26 cellular contexts compared by ENCODE assay signal in genomic region chr16:88645455-88645854, GRCh38. TPM values are rescaled to one million over a fixed set of nuclear protein-coding genes. Genes with fewer than 3 reads are reported as not detected.
"Had no signal": no experiment of that assay in that cellular context is flagged by ENCODE, and none has a peak within 500 bp of the region (broad histone marks: within the 10 kb centered on the region; RNA-seq: fewer than 3 reads in every experiment).

No MANE protein-coding gene starts in this region.

- H3K27ac ChIP-seq: cardiac muscle cell, foreskin keratinocyte, left lung, parathyroid adenoma, thoracic aorta, upper lobe of left lung had no signal

- ATAC-seq: activated naive CD8-positive, alpha-beta T cell treated with anti-CD3 and anti-CD28 coated beads, Interleukin-2, amount 50 U/mL, for 24 hours; foreskin keratinocyte; left lung; naive thymus-derived CD4-positive, alpha-beta T cell; right cardiac atrium; T-helper 17 cell had no signal

- H3K9ac ChIP-seq: parathyroid adenoma had no signal

- H3K9me3 Mint-ChIP-seq: activated naive CD4-positive, alpha-beta T cell treated with anti-CD3 and anti-CD28 coated beads, Interleukin-2, amount 10 ng/mL, durations not matched to agents 7 days and 5 days; activated naive CD8-positive, alpha-beta T cell treated with anti-CD3 and anti-CD28 coated beads, Interleukin-2, amount 50 U/mL, for 24 hours; dendritic cell treated with granulocyte-macrophage colony-stimulating factor and Interleukin-4, amounts not matched to agents 40 ng/mL and 50 ng/mL, for 4 days; naive thymus-derived CD4-positive, alpha-beta T cell had no signal

- H3K4me1 ChIP-seq: foreskin keratinocyte, parathyroid adenoma had no signal

- H3K27me3 ChIP-seq: cardiac muscle cell, upper lobe of left lung had no signal

- H3K4me3 Mint-ChIP-seq: activated naive CD4-positive, alpha-beta T cell treated with anti-CD3 and anti-CD28 coated beads, Interleukin-2, amount 10 ng/mL, durations not matched to agents 7 days and 5 days; activated naive CD8-positive, alpha-beta T cell treated with anti-CD3 and anti-CD28 coated beads, Interleukin-2, amount 50 U/mL, for 24 hours; dendritic cell treated with granulocyte-macrophage colony-stimulating factor and Interleukin-4, amounts not matched to agents 40 ng/mL and 50 ng/mL, for 4 days; naive thymus-derived CD4-positive, alpha-beta T cell; T-helper 17 cell had no signal

- H3K9me3 ChIP-seq: left lung, thoracic aorta, upper lobe of left lung had no signal

- H3K27ac Mint-ChIP-seq: T-helper 17 cell had no signal

- H3K36me3 ChIP-seq: cardiac muscle cell, thoracic aorta had no signal

- H3K4me3 ChIP-seq: cardiac muscle cell, left lung, lung, thoracic aorta, upper lobe of left lung had no signal

- DNase-seq: activated CD4-positive, alpha-beta T cell treated with anti-CD3 and anti-CD28 coated beads for 4 hours; activated CD4-positive, alpha-beta T cell treated with anti-CD3 and anti-CD28 coated beads, Interleukin-2, amount 50 U/mL, for 48 hours; activated CD4-positive, CD25-positive, alpha-beta regulatory T cell; activated effector memory CD4-positive, alpha-beta T cell treated with Interleukin-2 at 50 U/mL for 16 hours; activated naive CD4-positive, alpha-beta T cell treated with anti-CD3 and anti-CD28 coated beads, Interleukin-2, amount 10 ng/mL, durations not matched to agents 7 days and 5 days; activated naive CD8-positive, alpha-beta T cell treated with anti-CD3 and anti-CD28 coated beads, Interleukin-2, amount 50 U/mL, for 24 hours; activated T-cell treated with anti-CD3 and anti-CD28 coated beads, Interleukin-2, amount 50 U/mL, for 48 hours; effector CD4-positive, alpha-beta T cell; foreskin keratinocyte; naive thymus-derived CD4-positive, alpha-beta T cell; nucleus accumbens; stimulated activated CD4-positive, alpha-beta T cell treated with anti-CD3 and anti-CD28 coated beads, Interleukin-12 subunit alpha, Interleukin-12 subunit beta, amount 100 ng/mL, for 4 hours; stimulated activated CD4-positive, alpha-beta T cell treated with anti-CD3 and anti-CD28 coated beads, Interleukin-4, amount 100 ng/mL, for 4 hours; T-helper 17 cell had no signal

RNA-seq across cellular contexts. Expression of gene IL17C, which starts 7.1 kb away (rescaled TPM):
- total RNA-seq: cardiac muscle cell, chondrocyte, foreskin keratinocyte, left lung, lung, mesenteric fat pad, pulmonary artery endothelial cell, right cardiac atrium, skeletal muscle tissue had no signal
- polyA plus RNA-seq: cardiac muscle cell; foreskin keratinocyte; naive thymus-derived CD4-positive, alpha-beta T cell; right cardiac atrium had no signal

RNA-seq across cellular contexts. Expression of gene SNAI3, which starts 40.9 kb away (rescaled TPM):
- total RNA-seq: chondrocyte, foreskin keratinocyte had no signal
